Comparison of ENCODE assay signal across 23 cellular contexts in genomic region chr1:19802269-19802668, GRCh38. TPM values are rescaled to one million over a fixed set of nuclear protein-coding genes. Genes with fewer than 3 reads are reported as not detected.
A peak's percentile ranks its signal among the peaks of the same experiment; 100 is the strongest.
DNase-seq lines count a peak whose midpoint lies in the region; ATAC-seq and TF ChIP-seq lines count a peak whose summit lies in the region.
"Had no signal": no experiment of that assay in that cellular context is flagged by ENCODE, and none has a peak within 500 bp of the region (broad histone marks: within the 10 kb centered on the region; RNA-seq: fewer than 3 reads in every experiment).

No MANE protein-coding gene starts in this region.

- H3K4ac ChIP-seq in mesenchymal stem cell (ENCODE audit: low read depth in 1 of 2, low read length in 2 of 2), result no peak overlapping the region

- no peak overlapping the region for H4K91ac ChIP-seq in mesenchymal stem cell (ENCODE audit: low read length)

- H2AK5ac ChIP-seq in mesenchymal stem cell (ENCODE audit: low read length, severe bottlenecking), result peak overlapping the region; percentile 62

- H3K9me3 Mint-ChIP-seq in CD4-positive, CD25-positive, alpha-beta regulatory T cell, result no peaks in the 10 kb centered on the region
- H3K9me3 Mint-ChIP-seq in WTC11, result no peaks in the 10 kb centered on the region
- H3K9me3 Mint-ChIP-seq: CD4-positive, alpha-beta memory T cell had no signal

- H2BK12ac ChIP-seq in mesenchymal stem cell (ENCODE audit: low read length in 2 of 2), result no peak overlapping the region

- H3K27me3 ChIP-seq in CD4-positive, CD25-positive, alpha-beta regulatory T cell (ENCODE audit: control insufficient read depth, insufficient read depth, low read length), result no peaks in the 10 kb centered on the region
- no peaks in the 10 kb centered on the region for H3K27me3 ChIP-seq in mesenchymal stem cell (ENCODE audit: control insufficient read depth in 1 of 2, insufficient read depth in 1 of 2, low read length in 2 of 2)
- H3K27me3 ChIP-seq: SJSA1 had no signal

- H2BK5ac ChIP-seq in mesenchymal stem cell (ENCODE audit: low read depth, low read length, poor library complexity, severe bottlenecking), result no peak overlapping the region

- H3K4me3 Mint-ChIP-seq in CD4-positive, CD25-positive, alpha-beta regulatory T cell, result peak overlapping the region in 1 of 4 donors; percentile 55
- no peak overlapping the region for H3K4me3 Mint-ChIP-seq in WTC11

- no peak overlapping the region for H2AFZ ChIP-seq in mesenchymal stem cell (ENCODE audit: low read depth, low read length)

- H3K18ac ChIP-seq in mesenchymal stem cell (ENCODE audit: low read depth in 1 of 2, low read length in 2 of 2), result no peak overlapping the region

- 45% methylated on average over 7 of the region's 7 CpGs for WGBS in mesenchymal stem cell

- no peak overlapping the region for H3K4me3 ChIP-seq in CD4-positive, CD25-positive, alpha-beta regulatory T cell (ENCODE audit: low read depth, low read length)
- H3K4me3 ChIP-seq in mesenchymal stem cell (ENCODE audit: insufficient read depth in 1 of 2, low read depth in 1 of 2, low read length in 2 of 2), result no peak overlapping the region
- H3K4me3 ChIP-seq: A549, HAP-1, SJSA1 had no signal

- no peak overlapping the region for H3K4me2 ChIP-seq in mesenchymal stem cell (ENCODE audit: low read length, poor library complexity, severe bottlenecking)
- H3K4me2 ChIP-seq: A549 had no signal

- no peaks in the 10 kb centered on the region for H3K36me3 ChIP-seq in CD4-positive, CD25-positive, alpha-beta regulatory T cell (ENCODE audit: control insufficient read depth, insufficient read depth, low read length)
- peaks cover 0 to 2% of the 10 kb centered on the region in 2 experiments for H3K36me3 ChIP-seq in mesenchymal stem cell (ENCODE audit: control insufficient read depth in 1 of 2, insufficient read depth in 2 of 2, low read depth in 1 of 2, low read length in 2 of 2)
- H3K36me3 ChIP-seq: HAP-1 had no signal

- H3K27ac Mint-ChIP-seq in CD4-positive, CD25-positive, alpha-beta regulatory T cell, result peak overlapping the region in 2 of 3 donors; percentile 20 to 31
- H3K27ac Mint-ChIP-seq in WTC11, result no peak overlapping the region

- H2BK15ac ChIP-seq in mesenchymal stem cell (ENCODE audit: low read depth, poor library complexity, severe bottlenecking), result no peak overlapping the region

- DNase-seq in CD4-positive, CD25-positive, alpha-beta regulatory T cell, result no peak
- peak; percentile 78 for DNase-seq in ELF-1 (ENCODE audit: low read depth, low spot score)
- peak; percentile 35 for DNase-seq in WTC11 (ENCODE audit: low spot score)
- no peak for DNase-seq in mesenchymal stem cell
- no peak for DNase-seq in AG20443 (ENCODE audit: low spot score)
- no peak for DNase-seq in HT-29 (ENCODE audit: low spot score)
- no peak for DNase-seq in OCI-M2 (lab: John Stamatoyannopoulos, UW; ENCODE audit: unreplicated experiment)
- DNase-seq: Caco-2; CD4-positive, alpha-beta memory T cell; EL; KG1; NCI-H1092; NCI-H1436; NCI-H1930; NCI-H2171; NCI-H526; T-helper 1 cell had no signal

- H3K9me3 ChIP-seq in CD4-positive, CD25-positive, alpha-beta regulatory T cell (ENCODE audit: control insufficient read depth in 2 of 2, low read length in 2 of 2), result no peaks in the 10 kb centered on the region
- no peaks in the 10 kb centered on the region for H3K9me3 ChIP-seq in mesenchymal stem cell (ENCODE audit: control insufficient read depth, low read length)
- H3K9me3 ChIP-seq: A549, Caco-2, HAP-1, SJSA1 had no signal

- no peak overlapping the region for H3K27ac ChIP-seq in CD4-positive, CD25-positive, alpha-beta regulatory T cell (ENCODE audit: insufficient read depth, low read length, poor library complexity, severe bottlenecking)
- H3K27ac ChIP-seq in mesenchymal stem cell (ENCODE audit: low read length, poor library complexity, severe bottlenecking), result no peak overlapping the region
- H3K27ac ChIP-seq: A549, SJSA1 had no signal

- H3K4me1 ChIP-seq in CD4-positive, CD25-positive, alpha-beta regulatory T cell (ENCODE audit: control insufficient read depth, insufficient read depth, low read length, poor library complexity, severe bottlenecking), result peaks cover 22% of the 10 kb centered on the region
- peaks cover 25% of the 10 kb centered on the region for H3K4me1 ChIP-seq in mesenchymal stem cell (ENCODE audit: control insufficient read depth, insufficient read depth, low read depth, low read length)

- no peak for TF ChIP-seq CTCF in WTC11 (IDR thresholded peaks at IDR 0.05)

- H3K14ac ChIP-seq in mesenchymal stem cell (ENCODE audit: low read length in 2 of 2), result no peak overlapping the region

- CTCF ChIA-PET in WTC11 (lab: Charles Lee), result interaction anchor here (1.4 kb wide), 2 partner anchors 9 to 44 kb away, joined by 3 read pairs; no protein-coding TSS in a partner anchor

- peaks cover 4% of the 10 kb centered on the region for H3K79me1 ChIP-seq in mesenchymal stem cell (replicated peaks; ENCODE audit: low read length, poor library complexity, severe bottlenecking)

- H3K9ac ChIP-seq in mesenchymal stem cell (ENCODE audit: low read length), result no peak overlapping the region

- H2BK120ac ChIP-seq in mesenchymal stem cell (ENCODE audit: low read depth, low read length), result no peak overlapping the region

- peaks cover 11% of the 10 kb centered on the region for H3K27me3 Mint-ChIP-seq in CD4-positive, CD25-positive, alpha-beta regulatory T cell
- H3K27me3 Mint-ChIP-seq in WTC11 (ENCODE audit: low read depth), result peaks cover 36% of the 10 kb centered on the region
- H3K27me3 Mint-ChIP-seq: CD4-positive, alpha-beta memory T cell had no signal

- no peak for ATAC-seq in CD4-positive, CD25-positive, alpha-beta regulatory T cell (ENCODE audit: low read depth in 2 of 2)
- peak; percentile 75 for ATAC-seq in WTC11
- ATAC-seq: A549, HepG2 had no signal

- POLR2A ChIA-PET in WTC11 (lab: Charles Lee), result no interaction called here

- H3K36me3 Mint-ChIP-seq in CD4-positive, CD25-positive, alpha-beta regulatory T cell, result peaks cover 1% of the 10 kb centered on the region
- H3K36me3 Mint-ChIP-seq in WTC11, result no peaks in the 10 kb centered on the region

- H3K4me1 Mint-ChIP-seq in CD4-positive, CD25-positive, alpha-beta regulatory T cell, result peaks cover 0 to 33% (median 16%) of the 10 kb centered on the region in 4 donors
- H3K4me1 Mint-ChIP-seq in WTC11, result peaks cover 33% of the 10 kb centered on the region

- no peak overlapping the region for H3K23ac ChIP-seq in mesenchymal stem cell (ENCODE audit: low read length in 2 of 2)

- H4K8ac ChIP-seq in mesenchymal stem cell (ENCODE audit: low read length), result no peak overlapping the region

TF ChIP-seq in WTC11, 78 proteins besides CTCF, POLR2A, EP300 and RAD21:
- no peak for TF ChIP-seq GTF2I (CRISPR knock-in tag; conservative IDR thresholded peaks at IDR 0.05)
- TF ChIP-seq ZBTB21 (CRISPR knock-in tag; IDR thresholded peaks at IDR 0.05; ENCODE audit: borderline replicate concordance), result no peak
- TF ChIP-seq MYBL2 (CRISPR knock-in tag; IDR thresholded peaks at IDR 0.05), result no peak
- TF ChIP-seq ZNF121 (CRISPR knock-in tag; IDR thresholded peaks at IDR 0.05), result no peak
- no peak for TF ChIP-seq CBFB (CRISPR knock-in tag; IDR thresholded peaks at IDR 0.05; ENCODE audit: low read depth)
- TF ChIP-seq, protein P1, sequence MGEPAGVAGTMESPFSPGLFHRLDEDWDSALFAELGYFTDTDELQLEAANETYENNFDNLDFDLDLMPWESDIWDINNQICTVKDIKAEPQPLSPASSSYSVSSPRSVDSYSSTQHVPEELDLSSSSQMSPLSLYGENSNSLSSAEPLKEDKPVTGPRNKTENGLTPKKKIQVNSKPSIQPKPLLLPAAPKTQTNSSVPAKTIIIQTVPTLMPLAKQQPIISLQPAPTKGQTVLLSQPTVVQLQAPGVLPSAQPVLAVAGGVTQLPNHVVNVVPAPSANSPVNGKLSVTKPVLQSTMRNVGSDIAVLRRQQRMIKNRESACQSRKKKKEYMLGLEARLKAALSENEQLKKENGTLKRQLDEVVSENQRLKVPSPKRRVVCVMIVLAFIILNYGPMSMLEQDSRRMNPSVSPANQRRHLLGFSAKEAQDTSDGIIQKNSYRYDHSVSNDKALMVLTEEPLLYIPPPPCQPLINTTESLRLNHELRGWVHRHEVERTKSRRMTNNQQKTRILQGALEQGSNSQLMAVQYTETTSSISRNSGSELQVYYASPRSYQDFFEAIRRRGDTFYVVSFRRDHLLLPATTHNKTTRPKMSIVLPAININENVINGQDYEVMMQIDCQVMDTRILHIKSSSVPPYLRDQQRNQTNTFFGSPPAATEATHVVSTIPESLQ (CRISPR knock-in tag; IDR thresholded peaks at IDR 0.05), result no peak
- no peak for TF ChIP-seq EMX1 (CRISPR knock-in tag; IDR thresholded peaks at IDR 0.05)
- TF ChIP-seq TEAD1 (CRISPR knock-in tag; IDR thresholded peaks at IDR 0.05), result no peak
- no peak for TF ChIP-seq ATF1 (CRISPR knock-in tag; IDR thresholded peaks at IDR 0.05)
- no peak for TF ChIP-seq TP53 (CRISPR knock-in tag; IDR thresholded peaks at IDR 0.05)
- TF ChIP-seq, protein P2, sequence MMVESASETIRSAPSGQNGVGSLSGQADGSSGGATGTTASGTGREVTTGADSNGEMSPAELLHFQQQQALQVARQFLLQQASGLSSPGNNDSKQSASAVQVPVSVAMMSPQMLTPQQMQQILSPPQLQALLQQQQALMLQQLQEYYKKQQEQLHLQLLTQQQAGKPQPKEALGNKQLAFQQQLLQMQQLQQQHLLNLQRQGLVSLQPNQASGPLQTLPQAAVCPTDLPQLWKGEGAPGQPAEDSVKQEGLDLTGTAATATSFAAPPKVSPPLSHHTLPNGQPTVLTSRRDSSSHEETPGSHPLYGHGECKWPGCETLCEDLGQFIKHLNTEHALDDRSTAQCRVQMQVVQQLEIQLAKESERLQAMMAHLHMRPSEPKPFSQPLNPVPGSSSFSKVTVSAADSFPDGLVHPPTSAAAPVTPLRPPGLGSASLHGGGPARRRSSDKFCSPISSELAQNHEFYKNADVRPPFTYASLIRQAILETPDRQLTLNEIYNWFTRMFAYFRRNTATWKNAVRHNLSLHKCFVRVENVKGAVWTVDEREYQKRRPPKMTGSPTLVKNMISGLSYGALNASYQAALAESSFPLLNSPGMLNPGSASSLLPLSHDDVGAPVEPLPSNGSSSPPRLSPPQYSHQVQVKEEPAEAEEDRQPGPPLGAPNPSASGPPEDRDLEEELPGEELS (CRISPR knock-in tag; IDR thresholded peaks at IDR 0.05), result no peak

RNA-seq across cellular contexts. Expression of gene TMCO4, which starts 2.6 kb away (rescaled TPM):
- 18.7 TPM for total RNA-seq in CD4-positive, CD25-positive, alpha-beta regulatory T cell
- polyA plus RNA-seq in CD4-positive, CD25-positive, alpha-beta regulatory T cell, result 10 to 100 TPM; 10.9 to 16.3 (median 13.6) TPM
- total RNA-seq in WTC11 (2021), result 7.2 to 9.3 TPM (median 7.5 TPM) in 3 replicates
- polyA plus RNA-seq in mesenchymal stem cell (2013, experiment 1 of 2), result 8.1 TPM
- polyA plus RNA-seq in mesenchymal stem cell (2013, experiment 2 of 2), result 7.6 TPM
- 23.8 and 26.8 TPM in 2 replicates for total RNA-seq in HT-29 (2014; rRNA removed; shearing (Covaris generic))

RNA-seq across cellular contexts. Expression of gene RNF186, which starts 12.8 kb away (rescaled TPM):
- total RNA-seq in CD4-positive, CD25-positive, alpha-beta regulatory T cell, result not detected
- not detected for polyA plus RNA-seq in CD4-positive, CD25-positive, alpha-beta regulatory T cell
- total RNA-seq in WTC11 (2021), result not detected in 3 replicates
- polyA plus RNA-seq in mesenchymal stem cell (2013, experiment 1 of 2), result not detected
- polyA plus RNA-seq in mesenchymal stem cell (2013, experiment 2 of 2), result not detected
- not detected in 2 replicates for total RNA-seq in HT-29 (2014; rRNA removed; shearing (Covaris generic))
- total RNA-seq: Caco-2; CD4-positive, alpha-beta memory T cell; OCI-LY7; SJSA1 had no signal
- polyA plus RNA-seq: A549; BJ; CD4-positive, alpha-beta memory T cell had no signal

Comparison
In these comparisons a context has a peak if more than half of its experiments do, and no peak if none do; other contexts are left out.
1. DNase-seq: peak in ELF-1 (single experiment) and WTC11 (single experiment); none in CD4-positive, CD25-positive, alpha-beta regulatory T cell (0 of 3), mesenchymal stem cell (single experiment), AG20443 (single experiment), HT-29 (single experiment) and OCI-M2 (single experiment).